In the genomic region with DNA sequence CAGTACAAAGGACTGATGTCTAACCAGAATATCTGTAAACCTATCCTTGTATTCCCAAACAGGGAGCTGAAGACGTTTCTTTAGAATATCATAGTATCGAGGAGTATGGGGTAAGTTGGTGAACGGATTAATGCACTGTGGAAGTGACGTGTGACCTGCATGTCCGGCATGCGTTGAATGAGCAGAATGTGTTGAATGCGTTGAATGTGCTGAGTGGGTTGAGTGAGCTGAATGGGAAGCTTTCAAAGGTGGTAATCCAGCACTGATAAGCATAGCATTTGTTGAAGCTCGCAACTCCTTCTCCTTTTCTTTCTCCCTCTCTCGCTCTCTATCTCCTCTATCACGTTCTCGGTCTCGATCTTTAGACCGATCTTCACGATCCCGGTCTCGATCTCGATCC, we compare ENCODE assay signal across 15 cellular contexts.
"Had no signal": no experiment of that assay in that cellular context is flagged by ENCODE, and none has a peak within 500 bp of the region (broad histone marks: within the 10 kb centered on the region; RNA-seq: fewer than 3 reads in every experiment).

No MANE protein-coding gene starts in this region.

- H3K27ac Mint-ChIP-seq: activated naive CD8-positive, alpha-beta T cell treated with anti-CD3 and anti-CD28 coated beads, Interleukin-2, amount 50 U/mL, for 24 hours; stimulated activated memory B cell treated with anti-CD40 and anti-IgM and Interleukin-4, amounts not matched to agents 10 μg/mL and 1 μg/mL and 100 μg/mL, for 72 hours had no signal

- H3K36me3 ChIP-seq: uterus had no signal

- H3K4me1 ChIP-seq: parathyroid adenoma had no signal

- H3K9me3 ChIP-seq: ascending aorta, gastrocnemius medialis, sigmoid colon, thyroid gland, uterus had no signal

- H3K4me3 ChIP-seq: ascending aorta, coronary artery, gastrocnemius medialis, sigmoid colon, thyroid gland, uterus had no signal

- H3K4me3 Mint-ChIP-seq: activated naive CD8-positive, alpha-beta T cell treated with anti-CD3 and anti-CD28 coated beads, Interleukin-2, amount 50 U/mL, for 24 hours; immature natural killer cell; natural killer cell treated with Interleukin-12 subunit alpha and Interleukin-12 subunit beta and Interleukin-15 and Interleukin-18, amount 100 ng/mL, for 72 hours; stimulated activated memory B cell treated with anti-CD40 and anti-IgM and Interleukin-4, amounts not matched to agents 10 μg/mL and 1 μg/mL and 100 μg/mL, for 72 hours had no signal

- H2AFZ ChIP-seq: parathyroid adenoma had no signal

- H3K27ac ChIP-seq: ascending aorta, coronary artery, gastrocnemius medialis, parathyroid adenoma, sigmoid colon, thyroid gland, uterus, WERI-Rb-1 had no signal

- H3K9me3 Mint-ChIP-seq: activated naive CD8-positive, alpha-beta T cell treated with anti-CD3 and anti-CD28 coated beads, Interleukin-2, amount 50 U/mL, for 24 hours; immature natural killer cell; natural killer cell treated with Interleukin-12 subunit alpha and Interleukin-12 subunit beta and Interleukin-15 and Interleukin-18, amount 100 ng/mL, for 72 hours; stimulated activated memory B cell treated with anti-CD40 and anti-IgM and Interleukin-4, amounts not matched to agents 10 μg/mL and 1 μg/mL and 100 μg/mL, for 72 hours had no signal

- H3K9ac ChIP-seq: parathyroid adenoma had no signal

- H3K27me3 ChIP-seq: ascending aorta, gastrocnemius medialis, sigmoid colon, thyroid gland, uterus had no signal

- ATAC-seq: activated naive CD8-positive, alpha-beta T cell treated with anti-CD3 and anti-CD28 coated beads, Interleukin-2, amount 50 U/mL, for 24 hours; gastrocnemius medialis; left cardiac atrium; natural killer cell treated with Interleukin-12 subunit alpha and Interleukin-12 subunit beta and Interleukin-15 and Interleukin-18, amount 100 ng/mL, for 72 hours; stimulated activated memory B cell treated with anti-CD40 and anti-IgM and Interleukin-4, amounts not matched to agents 10 μg/mL and 1 μg/mL and 100 μg/mL, for 72 hours had no signal

- H3K27me3 Mint-ChIP-seq: activated naive CD8-positive, alpha-beta T cell treated with anti-CD3 and anti-CD28 coated beads, Interleukin-2, amount 50 U/mL, for 24 hours; natural killer cell treated with Interleukin-12 subunit alpha and Interleukin-12 subunit beta and Interleukin-15 and Interleukin-18, amount 100 ng/mL, for 72 hours; stimulated activated memory B cell treated with anti-CD40 and anti-IgM and Interleukin-4, amounts not matched to agents 10 μg/mL and 1 μg/mL and 100 μg/mL, for 72 hours had no signal

- DNase-seq: activated CD4-positive, alpha-beta T cell treated with anti-CD3 and anti-CD28 coated beads, Interleukin-2, amount 50 U/mL, for 48 hours; activated naive CD8-positive, alpha-beta T cell treated with anti-CD3 and anti-CD28 coated beads, Interleukin-2, amount 50 U/mL, for 24 hours; gastrocnemius medialis; immature natural killer cell; left cardiac atrium; sigmoid colon; stimulated activated CD4-positive, alpha-beta T cell treated with anti-CD3 and anti-CD28 coated beads, Interleukin-4, amount 100 ng/mL, for 24 hours; thyroid gland; uterus; WERI-Rb-1 had no signal
